Comparison of ENCODE assay signal across 15 cellular contexts in the genomic region with DNA sequence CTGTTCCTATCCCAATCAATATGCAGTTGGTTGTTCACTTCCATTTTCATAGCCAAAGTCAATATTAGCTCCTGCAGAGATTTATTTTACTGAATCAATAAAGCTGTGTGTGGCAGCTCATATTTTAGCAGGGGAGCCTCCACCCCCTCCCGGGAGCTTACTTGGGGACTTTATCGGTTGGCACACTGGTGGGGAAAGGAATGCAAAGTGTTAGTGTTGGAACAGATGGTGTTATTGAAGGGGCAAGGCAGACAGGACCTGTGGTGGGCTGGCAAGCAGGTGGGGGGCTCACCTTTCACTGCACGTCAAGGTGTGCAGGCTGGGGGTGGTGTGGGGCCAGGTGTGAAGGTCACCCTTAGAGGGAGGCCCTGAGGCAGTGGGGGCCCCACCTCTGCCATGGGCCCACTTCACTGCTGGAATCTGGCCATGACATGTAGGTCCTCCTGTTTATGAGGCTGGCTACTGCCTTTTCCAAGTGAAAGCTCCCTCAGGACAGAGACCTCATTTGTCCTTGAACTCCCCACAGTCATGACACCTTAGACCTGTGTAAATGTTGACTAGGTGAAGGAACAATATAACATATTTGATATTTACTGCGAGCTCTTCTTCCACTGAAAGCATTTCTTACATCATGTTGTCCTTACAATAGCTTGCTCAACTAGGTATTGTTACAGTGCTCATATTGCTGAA. TPM values are rescaled to one million over a fixed set of nuclear protein-coding genes. Genes with fewer than 3 reads are reported as not detected.
DNase-seq lines count a peak whose midpoint lies in the region; ATAC-seq and TF ChIP-seq lines count a peak whose summit lies in the region.
"Had no signal": no experiment of that assay in that cellular context is flagged by ENCODE, and none has a peak within 500 bp of the region (broad histone marks: within the 10 kb centered on the region; RNA-seq: fewer than 3 reads in every experiment).

No MANE protein-coding gene starts in this region.

- no peaks in the 10 kb centered on the region for H3K27me3 ChIP-seq in testis
- no peaks in the 10 kb centered on the region for H3K27me3 ChIP-seq in effector memory CD4-positive, alpha-beta T cell (replicated peaks; ENCODE audit: control insufficient read depth, insufficient read depth, low read length, poor library complexity, severe bottlenecking)
- H3K27me3 ChIP-seq: ovary, spleen had no signal

- H3K27ac ChIP-seq in testis, result no peak overlapping the region
- no peak overlapping the region for H3K27ac ChIP-seq in effector memory CD4-positive, alpha-beta T cell (ENCODE audit: insufficient read depth, low read length, poor library complexity, severe bottlenecking)
- H3K27ac ChIP-seq: ovary, spleen had no signal

- no peak overlapping the region for H3K27ac Mint-ChIP-seq in natural killer cell
- H3K27ac Mint-ChIP-seq in natural killer cell treated with Interleukin-12 subunit alpha and Interleukin-12 subunit beta and Interleukin-15 and Interleukin-18, amount 100 ng/mL, for 72 hours, result no peak overlapping the region
- peak overlapping the region; percentile 8; the same call in 1 of the 2 replicates for H3K27ac Mint-ChIP-seq in WTC11
- H3K27ac Mint-ChIP-seq: stimulated activated naive CD8-positive, alpha-beta T cell treated with anti-CD3 and anti-CD28 coated beads, Interleukin-15, Interleukin-2, amounts not matched to agents 100 ng/mL and 50 ng/mL, for 24 hours had no signal

- H3K4me3 Mint-ChIP-seq in natural killer cell (no peak overlapping the region), WTC11 (no peak overlapping the region)
- H3K4me3 Mint-ChIP-seq in natural killer cell treated with Interleukin-12 subunit alpha and Interleukin-12 subunit beta and Interleukin-15 and Interleukin-18, amount 100 ng/mL, for 72 hours, result no peak overlapping the region
- H3K4me3 Mint-ChIP-seq: stimulated activated naive CD8-positive, alpha-beta T cell treated with anti-CD3 and anti-CD28 coated beads, Interleukin-15, Interleukin-2, amounts not matched to agents 100 ng/mL and 50 ng/mL, for 24 hours had no signal

- TF ChIP-seq CTCF in natural killer cell (IDR thresholded peaks at IDR 0.05) (no peak), WTC11 (IDR thresholded peaks at IDR 0.05) (no peak), testis (IDR thresholded peaks at IDR 0.05) (no peak)

- peaks cover 9% of the 10 kb centered on the region for H3K4me1 ChIP-seq in testis
- H3K4me1 ChIP-seq in effector memory CD4-positive, alpha-beta T cell (ENCODE audit: control insufficient read depth, insufficient read depth, low read length, poor library complexity, severe bottlenecking), result no peaks in the 10 kb centered on the region

- H3K36me3 Mint-ChIP-seq in natural killer cell, result no peaks in the 10 kb centered on the region
- H3K36me3 Mint-ChIP-seq in natural killer cell treated with Interleukin-12 subunit alpha and Interleukin-12 subunit beta and Interleukin-15 and Interleukin-18, amount 100 ng/mL, for 72 hours, result no peaks in the 10 kb centered on the region
- H3K36me3 Mint-ChIP-seq in WTC11, result peaks cover 20% of the 10 kb centered on the region

- H3K9me3 Mint-ChIP-seq in natural killer cell, result no peaks in the 10 kb centered on the region
- no peaks in the 10 kb centered on the region for H3K9me3 Mint-ChIP-seq in natural killer cell treated with Interleukin-12 subunit alpha and Interleukin-12 subunit beta and Interleukin-15 and Interleukin-18, amount 100 ng/mL, for 72 hours
- no peaks in the 10 kb centered on the region for H3K9me3 Mint-ChIP-seq in WTC11
- H3K9me3 Mint-ChIP-seq: stimulated activated naive CD8-positive, alpha-beta T cell treated with anti-CD3 and anti-CD28 coated beads, Interleukin-15, Interleukin-2, amounts not matched to agents 100 ng/mL and 50 ng/mL, for 24 hours had no signal

- H3K27me3 Mint-ChIP-seq in natural killer cell (ENCODE audit: low read depth in 2 of 2) (no peaks in the 10 kb centered on the region), WTC11 (ENCODE audit: low read depth) (no peaks in the 10 kb centered on the region)
- no peaks in the 10 kb centered on the region for H3K27me3 Mint-ChIP-seq in natural killer cell treated with Interleukin-12 subunit alpha and Interleukin-12 subunit beta and Interleukin-15 and Interleukin-18, amount 100 ng/mL, for 72 hours
- H3K27me3 Mint-ChIP-seq: stimulated activated naive CD8-positive, alpha-beta T cell treated with anti-CD3 and anti-CD28 coated beads, Interleukin-15, Interleukin-2, amounts not matched to agents 100 ng/mL and 50 ng/mL, for 24 hours had no signal

- 83 to 87% methylated on average over 4 of the region's 4 CpGs for WGBS in testis, 2 donors

- CTCF ChIA-PET in WTC11 (lab: Charles Lee), result interaction anchor here (1.3 kb wide), 1 partner anchor 150 kb away, joined by 3 read pairs; no protein-coding TSS in a partner anchor

- H3K9me3 ChIP-seq in testis, result no peaks in the 10 kb centered on the region
- no peaks in the 10 kb centered on the region for H3K9me3 ChIP-seq in effector memory CD4-positive, alpha-beta T cell (ENCODE audit: control insufficient read depth, low read length)
- H3K9me3 ChIP-seq: ovary, spleen had no signal

- no peaks in the 10 kb centered on the region for H3K36me3 ChIP-seq in testis (ENCODE audit: low read depth, missing control alignments)
- no peaks in the 10 kb centered on the region for H3K36me3 ChIP-seq in effector memory CD4-positive, alpha-beta T cell (ENCODE audit: control insufficient read depth, insufficient read depth, low read length)
- H3K36me3 ChIP-seq: ovary had no signal

- no peaks in the 10 kb centered on the region for H3K4me1 Mint-ChIP-seq in natural killer cell
- no peaks in the 10 kb centered on the region for H3K4me1 Mint-ChIP-seq in natural killer cell treated with Interleukin-12 subunit alpha and Interleukin-12 subunit beta and Interleukin-15 and Interleukin-18, amount 100 ng/mL, for 72 hours (ENCODE audit: low read depth in 2 of 2)
- H3K4me1 Mint-ChIP-seq in WTC11, result no peaks in the 10 kb centered on the region

- ATAC-seq in natural killer cell (no peak), WTC11 (no peak), left colon (peak; percentile 51), HG03521 (IDR thresholded peaks at IDR 0.05; ENCODE audit: unreplicated experiment) (no peak), GM21360 (IDR thresholded peaks at IDR 0.05; ENCODE audit: unreplicated experiment) (no peak)
- no peak for ATAC-seq in natural killer cell treated with Interleukin-12 subunit alpha and Interleukin-12 subunit beta and Interleukin-15 and Interleukin-18, amount 100 ng/mL, for 72 hours

- peak; percentile 11 for DNase-seq in natural killer cell
- DNase-seq in natural killer cell treated with Interleukin-12 subunit alpha and Interleukin-12 subunit beta and Interleukin-15 and Interleukin-18, amount 100 ng/mL, for 72 hours (ENCODE audit: low spot score), result no peak
- no peak for DNase-seq in WTC11 (ENCODE audit: low spot score)
- no peak for DNase-seq in left colon
- no peak for DNase-seq in testis
- no peak for DNase-seq in effector memory CD4-positive, alpha-beta T cell
- DNase-seq: islet precursor cell, Kasumi-1, NCI-H1436 treated with DMSO at 0.1 percent for 48 hours, NCI-H524 treated with DMSO at 0.1 percent for 48 hours, spleen had no signal

- intact Hi-C loops in natural killer cell (cut with micrococcal nuclease) (no loop called here), left colon (cut with DNase I, micrococcal nuclease) (no loop called here), testis (cut with DNase I; ENCODE audit: low total_unique reads) (no loop called here)

- POLR2A ChIA-PET in WTC11 (lab: Charles Lee), result no interaction called here

- TF ChIP-seq POLR2A in testis (IDR thresholded peaks at IDR 0.05), result no peak

- no peak overlapping the region for H3K4me3 ChIP-seq in testis
- H3K4me3 ChIP-seq in effector memory CD4-positive, alpha-beta T cell (ENCODE audit: insufficient read depth, low read depth, low read length, poor library complexity, severe bottlenecking), result no peak overlapping the region
- H3K4me3 ChIP-seq: ovary, spleen had no signal

TF ChIP-seq in WTC11, 78 proteins besides CTCF, POLR2A, EP300 and RAD21 (continues in another document):
- no peak for TF ChIP-seq ZNF219 (CRISPR knock-in tag; IDR thresholded peaks at IDR 0.05; ENCODE audit: borderline replicate concordance)
- TF ChIP-seq, protein P1, sequence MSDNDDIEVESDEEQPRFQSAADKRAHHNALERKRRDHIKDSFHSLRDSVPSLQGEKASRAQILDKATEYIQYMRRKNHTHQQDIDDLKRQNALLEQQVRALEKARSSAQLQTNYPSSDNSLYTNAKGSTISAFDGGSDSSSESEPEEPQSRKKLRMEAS (CRISPR knock-in tag; IDR thresholded peaks at IDR 0.05), result no peak

RNA-seq across cellular contexts. Expression of a gene that starts 44.0 kb away (rescaled TPM):
- 10 to 100 TPM; 16.4 to 21.2 (median 17.0) TPM for total RNA-seq in natural killer cell
- total RNA-seq in natural killer cell treated with Interleukin-12 subunit alpha and Interleukin-12 subunit beta and Interleukin-15 and Interleukin-18, amount 100 ng/mL, for 72 hours, result 10 to 100 TPM; 18.8 to 19.0 TPM
- total RNA-seq in WTC11 (2021), result 9.2 to 12.6 TPM (median 11.1 TPM) in 3 replicates
- 10 to 100 TPM; 10.4 to 12.3 TPM for total RNA-seq in left colon
- 10 to 100 TPM; 52.0 to 59.6 TPM for total RNA-seq in testis
- 58.8 TPM for polyA plus RNA-seq in testis (ENCODE audit: insufficient read depth, low read depth, low replicate concordance)
